In the genomic region with DNA sequence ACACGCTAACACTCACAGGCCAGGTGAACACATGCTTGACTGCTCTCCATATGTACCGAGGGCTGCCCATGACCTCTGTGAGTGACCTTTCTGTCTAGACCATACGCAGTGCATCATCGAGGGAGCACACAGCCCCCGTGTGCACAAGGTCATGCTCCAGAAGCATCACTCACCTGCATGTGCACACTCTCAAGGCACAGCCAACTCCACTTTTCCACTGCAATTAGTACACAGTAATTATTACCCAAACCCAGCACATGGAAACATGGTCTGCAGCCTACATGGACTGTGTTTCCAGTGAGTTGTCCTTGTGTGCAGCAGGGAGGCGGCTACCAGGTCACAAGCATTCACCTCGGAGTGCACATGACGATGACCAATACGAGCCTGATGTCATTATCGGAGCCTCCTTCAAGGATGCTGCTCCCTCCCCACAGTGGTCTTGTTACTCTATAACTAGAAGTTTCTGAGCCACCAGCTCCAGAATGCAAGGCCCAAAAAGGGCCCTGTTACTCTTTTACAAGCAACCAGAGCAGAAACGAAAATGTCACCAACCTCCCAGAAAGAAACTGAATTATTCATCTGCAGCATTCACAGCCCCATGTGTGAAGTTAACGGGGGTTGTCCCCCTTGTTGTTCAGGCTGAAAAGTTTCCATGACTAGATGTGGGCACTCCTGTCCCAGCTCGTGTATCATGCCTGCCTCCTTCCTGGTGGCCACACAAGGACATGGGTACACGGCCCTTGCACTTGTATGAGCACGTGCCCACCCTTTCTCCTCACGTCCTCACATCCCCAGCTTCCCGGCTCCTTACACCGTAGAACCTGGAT, we compare ENCODE assay signal across 8 cellular contexts. TPM values are rescaled to one million over a fixed set of nuclear protein-coding genes. Genes with fewer than 3 reads are reported as not detected.
DNase-seq lines count a peak whose midpoint lies in the region; ATAC-seq and TF ChIP-seq lines count a peak whose summit lies in the region.

No MANE protein-coding gene starts in this region.

- H3K36me3 Mint-ChIP-seq in activated CD8-positive, alpha-beta T cell treated with anti-CD3 and anti-CD28 coated beads, Interleukin-2, amount 10 ng/mL, durations not matched to agents 7 days and 5 days (ENCODE audit: low read depth), result peaks cover 87% of the 10 kb centered on the region

- TF ChIP-seq POLR2A in sigmoid colon (IDR thresholded peaks at IDR 0.05), result no peak

- POLR2A ChIA-PET in activated CD8-positive, alpha-beta T cell treated with anti-CD3 and anti-CD28 coated beads, Interleukin-2, amount 10 ng/mL, durations not matched to agents 7 days and 5 days (lab: Charles Lee), result interaction anchor here (1.7 kb wide), 1 partner anchor 12 kb away, joined by 9 read pairs; no protein-coding TSS in a partner anchor

- H3K4me3 Mint-ChIP-seq in activated CD8-positive, alpha-beta T cell treated with anti-CD3 and anti-CD28 coated beads, Interleukin-2, amount 10 ng/mL, durations not matched to agents 7 days and 5 days, result peak overlapping the region; percentile 46

- CTCF ChIA-PET in activated CD8-positive, alpha-beta T cell treated with anti-CD3 and anti-CD28 coated beads, Interleukin-2, amount 10 ng/mL, durations not matched to agents 7 days and 5 days (lab: Charles Lee), result interaction anchor here (1.2 to 5.3 kb wide), 6 partner anchors 11 to 83 kb away, joined by 3 to 28 read pairs (median 4); no protein-coding TSS in a partner anchor

- peak overlapping the region; percentile 96 for H3K27ac Mint-ChIP-seq in activated CD8-positive, alpha-beta T cell treated with anti-CD3 and anti-CD28 coated beads, Interleukin-2, amount 10 ng/mL, durations not matched to agents 7 days and 5 days

- no peak for DNase-seq in activated CD8-positive, alpha-beta T cell treated with anti-CD3 and anti-CD28 coated beads, Interleukin-2, amount 10 ng/mL, durations not matched to agents 7 days and 5 days
- peak; percentile 53 for DNase-seq in sigmoid colon
- no peak for DNase-seq in UCSD-AML1 (lab: John Stamatoyannopoulos, UW; ENCODE audit: unreplicated experiment)
- DNase-seq in NCI-H146 (lab: John Stamatoyannopoulos, UW), result no peak
- no peak for DNase-seq in iPS-NIHi7 (ENCODE audit: extremely low spot score)
- no peak for DNase-seq in NOMO-1 (lab: John Stamatoyannopoulos, UW; ENCODE audit: unreplicated experiment in 2 of 2)

- H3K36me3 ChIP-seq in sigmoid colon, result no peaks in the 10 kb centered on the region

- intact Hi-C loops in sigmoid colon (cut with DNase I), result no loop called here

- H3K4me1 ChIP-seq in sigmoid colon, result no peaks in the 10 kb centered on the region

- peaks cover 98% of the 10 kb centered on the region for H3K4me1 Mint-ChIP-seq in activated CD8-positive, alpha-beta T cell treated with anti-CD3 and anti-CD28 coated beads, Interleukin-2, amount 10 ng/mL, durations not matched to agents 7 days and 5 days (ENCODE audit: low read depth)

- no peak for TF ChIP-seq EP300 in sigmoid colon (IDR thresholded peaks at IDR 0.05)

- no peaks in the 10 kb centered on the region for H3K27me3 Mint-ChIP-seq in activated CD8-positive, alpha-beta T cell treated with anti-CD3 and anti-CD28 coated beads, Interleukin-2, amount 10 ng/mL, durations not matched to agents 7 days and 5 days (ENCODE audit: low read depth)

- no peak for TF ChIP-seq CTCF in sigmoid colon (IDR thresholded peaks at IDR 0.05)

- H3K4me3 ChIP-seq in sigmoid colon, result no peak overlapping the region

- no peaks in the 10 kb centered on the region for H3K27me3 ChIP-seq in sigmoid colon

- no peaks in the 10 kb centered on the region for H3K9me3 Mint-ChIP-seq in activated CD8-positive, alpha-beta T cell treated with anti-CD3 and anti-CD28 coated beads, Interleukin-2, amount 10 ng/mL, durations not matched to agents 7 days and 5 days (ENCODE audit: insufficient read depth)

- ATAC-seq in GM18861 (IDR thresholded peaks at IDR 0.05; ENCODE audit: unreplicated experiment) (peak; percentile 54), HG02763 (IDR thresholded peaks at IDR 0.05; ENCODE audit: unreplicated experiment) (peak; percentile 67)
- peak; percentile 25 for ATAC-seq in activated CD8-positive, alpha-beta T cell treated with anti-CD3 and anti-CD28 coated beads, Interleukin-2, amount 10 ng/mL, durations not matched to agents 7 days and 5 days

- H3K27ac ChIP-seq in sigmoid colon, result no peak overlapping the region

- no peaks in the 10 kb centered on the region for H3K9me3 ChIP-seq in sigmoid colon

- WGBS in sigmoid colon, 2 donors, result 75 to 86% methylated on average over 18 of the region's 18 CpGs

RNA-seq across cellular contexts. Expression of a gene that starts 31.2 kb away (rescaled TPM):
- 100 to 1,000 TPM; 314 to 321 TPM for total RNA-seq in activated CD8-positive, alpha-beta T cell treated with anti-CD3 and anti-CD28 coated beads, Interleukin-2, amount 10 ng/mL, durations not matched to agents 7 days and 5 days
- total RNA-seq in sigmoid colon, result 10 to 100 TPM in 1 of 4 donors, 1 to 10 TPM in 3; 4.6 to 13.0 (median 7.0) TPM
- polyA plus RNA-seq in sigmoid colon, result 10 to 100 TPM in 1 of 3 donors, 1 to 10 TPM in 2; 1.4 to 35.1 (median 3.6) TPM

Comparison
In these comparisons a context has a peak if more than half of its experiments do, and no peak if none do; other contexts are left out.
1. RNA of a gene that starts 31.2 kb away (total RNA-seq): 314 to 321 TPM in activated CD8-positive, alpha-beta T cell treated with anti-CD3 and anti-CD28 coated beads, Interleukin-2, amount 10 ng/mL, durations not matched to agents 7 days and 5 days; 4.6 to 13.0 TPM in sigmoid colon; every median in the first group is over 10 times any median in the second.
2. Peak in every context shown above with its lines, with median percentiles within 50 percentile points of each other: ATAC-seq.